1 cellular context compared by ENCODE assay signal in the genomic region with DNA sequence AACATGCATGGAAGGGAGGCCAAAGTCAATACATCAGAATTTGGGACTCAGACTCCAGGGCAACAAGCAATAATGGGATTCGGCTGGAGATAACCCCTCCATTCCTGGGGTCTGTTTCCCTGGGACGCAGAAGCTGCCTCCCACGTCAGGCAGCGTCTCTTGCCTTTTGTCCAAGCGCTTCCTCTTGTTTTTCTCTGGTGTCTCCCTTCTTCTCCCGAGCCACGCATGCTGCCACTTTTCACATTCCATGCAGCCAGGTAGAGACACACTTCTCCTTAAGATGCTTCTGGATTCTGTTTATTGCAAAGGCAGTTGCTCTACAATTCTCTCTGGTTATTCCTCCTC.
TF ChIP-seq lines count a peak whose summit lies in the region.

No MANE protein-coding gene starts in this region.

TF ChIP-seq in IMR-90, 13 proteins besides CTCF, POLR2A, EP300 and RAD21:
- TF ChIP-seq CEBPB (IDR thresholded peaks at IDR 0.05; ENCODE audit: low read depth, low read length): no peak
- TF ChIP-seq, protein P1, sequence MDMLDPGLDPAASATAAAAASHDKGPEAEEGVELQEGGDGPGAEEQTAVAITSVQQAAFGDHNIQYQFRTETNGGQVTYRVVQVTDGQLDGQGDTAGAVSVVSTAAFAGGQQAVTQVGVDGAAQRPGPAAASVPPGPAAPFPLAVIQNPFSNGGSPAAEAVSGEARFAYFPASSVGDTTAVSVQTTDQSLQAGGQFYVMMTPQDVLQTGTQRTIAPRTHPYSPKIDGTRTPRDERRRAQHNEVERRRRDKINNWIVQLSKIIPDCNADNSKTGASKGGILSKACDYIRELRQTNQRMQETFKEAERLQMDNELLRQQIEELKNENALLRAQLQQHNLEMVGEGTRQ (IDR thresholded peaks at IDR 0.05; ENCODE audit: low read depth, low read length): no peak
- no peak for TF ChIP-seq SMC3 (IDR thresholded peaks at IDR 0.05; ENCODE audit: low read depth, low read length)
- no peak for TF ChIP-seq RCOR1 (IDR thresholded peaks at IDR 0.05; ENCODE audit: insufficient replicate concordance, low read length)
- TF ChIP-seq, protein P2, sequence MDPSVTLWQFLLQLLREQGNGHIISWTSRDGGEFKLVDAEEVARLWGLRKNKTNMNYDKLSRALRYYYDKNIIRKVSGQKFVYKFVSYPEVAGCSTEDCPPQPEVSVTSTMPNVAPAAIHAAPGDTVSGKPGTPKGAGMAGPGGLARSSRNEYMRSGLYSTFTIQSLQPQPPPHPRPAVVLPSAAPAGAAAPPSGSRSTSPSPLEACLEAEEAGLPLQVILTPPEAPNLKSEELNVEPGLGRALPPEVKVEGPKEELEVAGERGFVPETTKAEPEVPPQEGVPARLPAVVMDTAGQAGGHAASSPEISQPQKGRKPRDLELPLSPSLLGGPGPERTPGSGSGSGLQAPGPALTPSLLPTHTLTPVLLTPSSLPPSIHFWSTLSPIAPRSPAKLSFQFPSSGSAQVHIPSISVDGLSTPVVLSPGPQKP (IDR thresholded peaks at IDR 0.05; ENCODE audit: borderline replicate concordance, low read depth, low read length): no peak
- TF ChIP-seq BHLHE40 (IDR thresholded peaks at IDR 0.05; ENCODE audit: low read depth, low read length): no peak
- no peak for TF ChIP-seq MXI1 (IDR thresholded peaks at IDR 0.05; ENCODE audit: borderline replicate concordance, low read depth, low read length)
- no peak for TF ChIP-seq CHD1 (IDR thresholded peaks at IDR 0.05; ENCODE audit: low read depth, low read length)
